In genomic region chr10:18651324-18652007, GRCh38 we compare ENCODE assay signal across 8 cellular contexts. TPM values are rescaled to one million over a fixed set of nuclear protein-coding genes. Genes with fewer than 3 reads are reported as not detected.
DNase-seq lines count a peak whose midpoint lies in the region; ATAC-seq and TF ChIP-seq lines count a peak whose summit lies in the region.

A gene with protein sequence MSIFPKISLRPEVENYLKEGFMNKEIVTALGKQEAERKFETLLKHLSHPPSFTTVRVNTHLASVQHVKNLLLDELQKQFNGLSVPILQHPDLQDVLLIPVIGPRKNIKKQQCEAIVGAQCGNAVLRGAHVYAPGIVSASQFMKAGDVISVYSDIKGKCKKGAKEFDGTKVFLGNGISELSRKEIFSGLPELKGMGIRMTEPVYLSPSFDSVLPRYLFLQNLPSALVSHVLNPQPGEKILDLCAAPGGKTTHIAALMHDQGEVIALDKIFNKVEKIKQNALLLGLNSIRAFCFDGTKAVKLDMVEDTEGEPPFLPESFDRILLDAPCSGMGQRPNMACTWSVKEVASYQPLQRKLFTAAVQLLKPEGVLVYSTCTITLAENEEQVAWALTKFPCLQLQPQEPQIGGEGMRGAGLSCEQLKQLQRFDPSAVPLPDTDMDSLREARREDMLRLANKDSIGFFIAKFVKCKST (minus strand): TSS chr10:18651587. CDS start chr10:18651203, 384 bp downstream.

- DNase-seq in A673 (ENCODE audit: low spot score) (peak; percentile 92), NCI-H2171 (lab: John Stamatoyannopoulos, UW) (peak; percentile 78), breast epithelium (ENCODE audit: low spot score in 2 of 2) (peak; percentile 87 to 92), iPS-NIHi11 (ENCODE audit: low spot score) (peak; percentile 86), smooth muscle cell (lab: John Stamatoyannopoulos, UW; ENCODE audit: unreplicated experiment) (peak; percentile 68)

- POLR2A ChIA-PET in A673 (lab: Charles Lee; ENCODE audit: low non-redundant PET): no interaction called here

- CTCF ChIA-PET in A673 (lab: Charles Lee): no interaction called here

- 2% methylated on average over 39 of the region's 39 CpGs for WGBS in smooth muscle cell (ENCODE audit: low lambda C conversion rate)

- H3F3A ChIP-seq in smooth muscle cell (ENCODE audit: low read depth): peaks cover 5% of the 10 kb centered on the region

- TF ChIP-seq CTCF in A673 (conservative IDR thresholded peaks at IDR 0.05; ENCODE audit: low read depth, low read length) (0 out of 2 replicates have a peak, but pooled peaks have one; percentile 20), VCaP (conservative IDR thresholded peaks at IDR 0.05) (no peak), breast epithelium (IDR thresholded peaks at IDR 0.05) (peak in 2 of 3 donors; percentile 7 to 14), smooth muscle cell (IDR thresholded peaks at IDR 0.05; ENCODE audit: borderline replicate concordance, insufficient read depth, poor library complexity, severe bottlenecking) (no peak)

- peak within 1 kb of the TSS; percentile 89 for H3K9ac ChIP-seq in smooth muscle cell (ENCODE audit: low read depth)

- no peaks in the 10 kb centered on the region for H4K20me1 ChIP-seq in smooth muscle cell (ENCODE audit: low read depth)

- H3K27ac ChIP-seq in A673 (ENCODE audit: low read depth, low read length, poor library complexity, severe bottlenecking): peak within 1 kb of the TSS; percentile 69
- H3K27ac ChIP-seq in VCaP: peak within 1 kb of the TSS; percentile 87
- peak within 1 kb of the TSS; percentile 96 to 97 for H3K27ac ChIP-seq in breast epithelium
- H3K27ac ChIP-seq in smooth muscle cell (ENCODE audit: low read depth): peak within 1 kb of the TSS; percentile 84

- peaks cover 34% of the 10 kb centered on the region for H3K79me2 ChIP-seq in smooth muscle cell (ENCODE audit: low read depth)

- no TSS peak for BruUV-seq in A673 (replicated peaks; lab: Mats Ljungman, UMichigan)

- intact Hi-C loops in A673 (cut with micrococcal nuclease; ENCODE audit: unreplicated experiment): no loop called here
- intact Hi-C loops in breast epithelium (cut with DNase I; ENCODE audit: low total_unique reads): no loop called here

- peaks cover 8% of the 10 kb centered on the region for H3K4me1 ChIP-seq in A673 (ENCODE audit: insufficient read depth, low read length, poor library complexity, severe bottlenecking)
- H3K4me1 ChIP-seq in breast epithelium: no peaks in the 10 kb centered on the region
- H3K4me1 ChIP-seq in smooth muscle cell (ENCODE audit: low read depth): peaks cover 19% of the 10 kb centered on the region

- TF ChIP-seq POLR2A in GM18526 (IDR thresholded peaks at IDR 0.05; ENCODE audit: extremely low read depth, insufficient read length) (peak; percentile 68), breast epithelium (IDR thresholded peaks at IDR 0.05) (peak; percentile 79)

- no peaks in the 10 kb centered on the region for H3K36me3 ChIP-seq in A673 (ENCODE audit: insufficient read depth, low read length, poor library complexity, severe bottlenecking)
- no peaks in the 10 kb centered on the region for H3K36me3 ChIP-seq in breast epithelium
- no peaks in the 10 kb centered on the region for H3K36me3 ChIP-seq in smooth muscle cell (ENCODE audit: low read depth)

- no peaks in the 10 kb centered on the region for H3K27me3 ChIP-seq in A673 (replicated peaks; ENCODE audit: insufficient read depth, low read depth, low read length, poor library complexity)
- no peaks in the 10 kb centered on the region for H3K27me3 ChIP-seq in breast epithelium
- H3K27me3 ChIP-seq in smooth muscle cell (ENCODE audit: low read depth): no peaks in the 10 kb centered on the region

- H2AFZ ChIP-seq in smooth muscle cell (ENCODE audit: low read depth): peak within 1 kb of the TSS; percentile 100

- peak; percentile 93 for ATAC-seq in HG03064 (IDR thresholded peaks at IDR 0.05; ENCODE audit: low read depth, unreplicated experiment)

- peak within 1 kb of the TSS; percentile 72 for H3K4me3 ChIP-seq in A673 (ENCODE audit: low read depth, low read length, poor library complexity, severe bottlenecking)
- H3K4me3 ChIP-seq in breast epithelium: peak within 1 kb of the TSS; percentile 59 to 84 (median 66)
- H3K4me3 ChIP-seq in smooth muscle cell: peak within 1 kb of the TSS; percentile 95

- no peaks in the 10 kb centered on the region for H3K9me3 ChIP-seq in A673 (ENCODE audit: low read depth, low read length, poor library complexity, severe bottlenecking)
- H3K9me3 ChIP-seq in breast epithelium: no peaks in the 10 kb centered on the region
- no peaks in the 10 kb centered on the region for H3K9me3 ChIP-seq in smooth muscle cell (replicated peaks; ENCODE audit: low read depth)

- H3K4me2 ChIP-seq in smooth muscle cell: peak within 1 kb of the TSS; percentile 92

RNA-seq across cellular contexts. Expression of the gene that starts here (rescaled TPM):
- 16.4 and 17.1 TPM in 2 replicates for total RNA-seq in A673 (2021)
- 10 to 100 TPM; 11.8 to 28.4 (median 18.0) TPM for total RNA-seq in breast epithelium
- 6.1 and 11.8 TPM in 2 replicates for total RNA-seq in smooth muscle cell
- 7.2 and 9.5 TPM in 2 replicates for polyA plus RNA-seq in smooth muscle cell

Comparison
In these comparisons a context has a peak if more than half of its experiments do, and no peak if none do; other contexts are left out.
1. Peak in every context shown above with its lines: DNase-seq, ATAC-seq, H3K4me3 ChIP-seq and H3K27ac ChIP-seq.
2. CTCF ChIP-seq: peak in A673 (single experiment) and breast epithelium (2 of 3); none in VCaP (single experiment) and smooth muscle cell (single experiment).